In the genomic region with DNA sequence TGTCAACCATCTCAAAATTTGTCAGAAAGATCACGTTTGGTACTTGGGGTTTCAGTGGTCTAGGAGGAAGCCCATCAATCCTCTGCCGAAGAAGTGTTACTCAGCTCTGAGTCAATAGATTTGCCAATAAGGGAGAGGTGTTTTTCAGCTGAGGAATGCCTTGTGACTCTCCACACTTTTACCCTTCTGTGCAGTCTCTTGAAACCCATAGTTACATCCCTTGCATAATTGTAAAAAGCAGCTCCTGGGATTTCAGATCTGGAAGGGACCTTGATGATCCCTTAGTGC, we compare ENCODE assay signal across 1 cellular context.
TF ChIP-seq lines count a peak whose summit lies in the region.

No MANE protein-coding gene starts in this region.

TF ChIP-seq in HCT116, 20 proteins besides CTCF, POLR2A, EP300 and RAD21 (continued from another document):
- TF ChIP-seq FOSL1 (IDR thresholded peaks at IDR 0.05; ENCODE audit: low read depth) = peak; percentile 17; the same call in 1 of the 2 replicates
- TF ChIP-seq YY1 (IDR thresholded peaks at IDR 0.05; ENCODE audit: extremely low read depth, insufficient replicate concordance, low read depth, low read length) = no peak
- no peak for TF ChIP-seq SIN3A (IDR thresholded peaks at IDR 0.05; ENCODE audit: low read depth)
